17 cellular contexts compared by ENCODE assay signal in the genomic region with DNA sequence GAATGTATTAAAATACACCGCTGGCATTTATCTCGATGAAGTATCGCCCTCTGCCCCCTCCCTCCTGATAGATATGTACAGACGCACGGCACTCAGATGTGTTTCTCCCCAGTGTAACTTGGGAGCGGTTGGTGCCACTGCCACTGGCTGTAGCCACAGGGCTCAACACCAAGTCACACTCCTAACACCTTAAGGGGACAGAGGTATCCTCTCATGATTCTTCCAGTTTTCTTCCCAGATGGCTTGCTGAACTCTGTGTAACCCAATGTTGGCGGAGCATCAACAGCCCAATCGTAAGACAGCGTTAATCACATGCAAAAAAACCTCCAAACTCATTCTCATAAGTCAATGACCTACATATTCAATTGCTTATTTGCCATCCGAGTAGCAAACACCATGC. TPM values are rescaled to one million over a fixed set of nuclear protein-coding genes. Genes with fewer than 3 reads are reported as not detected.
DNase-seq lines count a peak whose midpoint lies in the region; ATAC-seq and TF ChIP-seq lines count a peak whose summit lies in the region.
"Had no signal": no experiment of that assay in that cellular context is flagged by ENCODE, and none has a peak within 500 bp of the region (broad histone marks: within the 10 kb centered on the region; RNA-seq: fewer than 3 reads in every experiment).

No MANE protein-coding gene starts in this region.

- H3K9me3 Mint-ChIP-seq in chondrocyte (ENCODE audit: low read depth) = no peaks in the 10 kb centered on the region
- no peaks in the 10 kb centered on the region for H3K9me3 Mint-ChIP-seq in progenitor cell of endocrine pancreas (ENCODE audit: low read depth)
- H3K9me3 Mint-ChIP-seq: H9 had no signal

- CTCF ChIA-PET in IMR-90 (lab: Yijun Ruan, JAX) = no interaction called here

- no peak overlapping the region for H2BK5ac ChIP-seq in IMR-90 (ENCODE audit: low read depth, low read length, poor library complexity, severe bottlenecking)

- in situ Hi-C loops in IMR-90 (cut with MboI; ENCODE audit: low sequenced_read_pairs) (no loop called here), gastrocnemius medialis (cut with MboI; ENCODE audit: low sequenced_read_pairs in 4 of 4) (no loop called here)

- peaks cover 64% of the 10 kb centered on the region for H3K4me1 Mint-ChIP-seq in chondrocyte (ENCODE audit: low read depth)
- H3K4me1 Mint-ChIP-seq in progenitor cell of endocrine pancreas (ENCODE audit: low read depth) = peaks cover 53% of the 10 kb centered on the region

- H3K9ac ChIP-seq in IMR-90 (ENCODE audit: low read depth, low read length) = no peak overlapping the region

- H2AFZ ChIP-seq in IMR-90 (replicated peaks; ENCODE audit: low read length, poor library complexity) = no peak overlapping the region

- H3K27me3 Mint-ChIP-seq in chondrocyte (ENCODE audit: low read depth) (no peaks in the 10 kb centered on the region), progenitor cell of endocrine pancreas (no peaks in the 10 kb centered on the region)

- H4K20me1 ChIP-seq in IMR-90 (ENCODE audit: insufficient read depth, low read length) = peaks cover 95% of the 10 kb centered on the region

- no peak overlapping the region for H3K56ac ChIP-seq in IMR-90 (ENCODE audit: extremely low read depth, insufficient read depth, low read length)

- H3K4me3 Mint-ChIP-seq in chondrocyte (ENCODE audit: unreplicated experiment) = no peak overlapping the region
- no peak overlapping the region for H3K4me3 Mint-ChIP-seq in progenitor cell of endocrine pancreas (ENCODE audit: low read depth)
- H3K4me3 Mint-ChIP-seq: H9 had no signal

- no peak overlapping the region for H2BK15ac ChIP-seq in IMR-90 (ENCODE audit: low read depth, low read length)

- no peak overlapping the region for H4K8ac ChIP-seq in IMR-90 (ENCODE audit: low read depth in 2 of 2, low read length in 2 of 2)

- H3K27me3 ChIP-seq in IMR-90 (ENCODE audit: control insufficient read depth, insufficient read depth, low read length) = no peaks in the 10 kb centered on the region
- no peaks in the 10 kb centered on the region for H3K27me3 ChIP-seq in right cardiac atrium (ENCODE audit: control insufficient read depth, insufficient read depth)
- no peaks in the 10 kb centered on the region for H3K27me3 ChIP-seq in gastrocnemius medialis

- TF ChIP-seq POLR2A in IMR-90 (IDR thresholded peaks at IDR 0.05; ENCODE audit: low read depth, low read length) = no peak
- peak; percentile 35 to 70 for TF ChIP-seq POLR2A in gastrocnemius medialis (IDR thresholded peaks at IDR 0.05)

- DNase-seq in IMR-90 = peak; percentile 32
- peak; percentile 13 for DNase-seq in chondrocyte (ENCODE audit: low spot score)
- DNase-seq in right cardiac atrium = peak in 2 of 3 donors; percentile 27 to 40
- peak; percentile 73 to 79 for DNase-seq in gastrocnemius medialis
- no peak for DNase-seq in CD1c-positive myeloid dendritic cell (ENCODE audit: extremely low spot score)
- DNase-seq in activated CD4-positive, alpha-beta T cell treated with anti-CD3 and anti-CD28 coated beads, Interleukin-2, amount 50 U/mL, for 1 hour = no peak
- DNase-seq in EL = no peak
- DNase-seq in progenitor cell of endocrine pancreas (ENCODE audit: low spot score, unreplicated experiment) = no peak
- DNase-seq: activated CD8-positive, alpha-beta memory T cell treated with anti-CD3 and anti-CD28 coated beads for 24 hours; activated effector memory CD4-positive, alpha-beta T cell treated with Interleukin-2 at 50 U/mL for 16 hours; DMS79; effector CD8-positive, alpha-beta T cell; H9; head of caudate nucleus; KBM-7; NCI-H226; SW 1271 had no signal

- no peak overlapping the region for H2AK5ac ChIP-seq in IMR-90 (ENCODE audit: low read depth, low read length)

- H4K5ac ChIP-seq in IMR-90 (ENCODE audit: low read depth, low read length) = no peak overlapping the region

- dilution Hi-C loops in IMR-90 (cut with HindIII; ENCODE audit: low sequenced_read_pairs, unreplicated experiment) = no loop called here

- no peak overlapping the region for H2BK20ac ChIP-seq in IMR-90 (ENCODE audit: low read depth, low read length)

- BruUV-seq in IMR-90 (replicated peaks; lab: Mats Ljungman, UMichigan) = no TSS peak

- H3K36me3 ChIP-seq in IMR-90 (ENCODE audit: control insufficient read depth, insufficient read depth, low read length) (peaks cover 25% of the 10 kb centered on the region), gastrocnemius medialis (no peaks in the 10 kb centered on the region)

- no peak overlapping the region for H3K23ac ChIP-seq in IMR-90 (ENCODE audit: low read depth, low read length)

- H3K4me3 ChIP-seq in IMR-90 (ENCODE audit: insufficient read depth, low read depth, low read length) = no peak overlapping the region
- H3K4me3 ChIP-seq in right cardiac atrium (ENCODE audit: low read length) = no peak overlapping the region
- peak overlapping the region; percentile 34 to 50 (median 45) for H3K4me3 ChIP-seq in gastrocnemius medialis

- no peak overlapping the region for H2AK9ac ChIP-seq in IMR-90 (replicated peaks; ENCODE audit: low read depth, low read length, poor library complexity)

- H3K4me1 ChIP-seq in IMR-90 (ENCODE audit: control insufficient read depth, insufficient read depth, low read length) (peaks cover 25% of the 10 kb centered on the region), right cardiac atrium (ENCODE audit: control insufficient read depth, insufficient read depth, low read length) (peaks cover 34% of the 10 kb centered on the region), gastrocnemius medialis (peaks cover 95 to 99% of the 10 kb centered on the region in 2 donors)

- TF ChIP-seq CTCF in IMR-90 (conservative IDR thresholded peaks at IDR 0.05; ENCODE audit: low read depth, low read length) = no peak
- TF ChIP-seq CTCF in chondrocyte (IDR thresholded peaks at IDR 0.05) = no peak
- TF ChIP-seq CTCF in gastrocnemius medialis (IDR thresholded peaks at IDR 0.05 in 4 of 5, conservative IDR thresholded peaks at IDR 0.05 in 1 of 5) = no peak
- TF ChIP-seq CTCF in progenitor cell of endocrine pancreas (IDR thresholded peaks at IDR 0.05; ENCODE audit: unreplicated experiment) = no peak

- H3K4me2 ChIP-seq in IMR-90 (ENCODE audit: low read depth, low read length) = no peak overlapping the region; the same call in 1 of the 2 replicates

- TF ChIP-seq RAD21 in IMR-90 (IDR thresholded peaks at IDR 0.05; ENCODE audit: low read length) = no peak

- H3K18ac ChIP-seq in IMR-90 (ENCODE audit: low read depth, low read length) = no peak overlapping the region

- intact Hi-C loops in IMR-90 (cut with micrococcal nuclease) = no loop called here
- intact Hi-C loops in right cardiac atrium (cut with DNase I) = no loop called here
- intact Hi-C loops in gastrocnemius medialis (cut with DNase I; ENCODE audit: low total_unique reads) = loop anchor here (2.0 kb wide), 1 partner anchor 40 kb away; no protein-coding TSS in a partner anchor

- 47% methylated on average over 3 of the region's 10 CpGs; no CpG with 5 or more reads in 1 of the 2 experiments for WGBS in IMR-90 (ENCODE audit: extremely low coverage in 2 of 2, insufficient read length in 1 of 2), 2 experiments
- 42% methylated on average over 10 of the region's 10 CpGs for WGBS in right cardiac atrium

- no peak overlapping the region for H2BK120ac ChIP-seq in IMR-90 (ENCODE audit: low read depth, low read length)

- H3K36me3 Mint-ChIP-seq in chondrocyte (ENCODE audit: low read depth) = peaks cover 3% of the 10 kb centered on the region
- H3K36me3 Mint-ChIP-seq in progenitor cell of endocrine pancreas (ENCODE audit: insufficient read depth) = peaks cover 24% of the 10 kb centered on the region

- POLR2A ChIA-PET in IMR-90 (lab: Charles Lee; ENCODE audit: unreplicated experiment) = no interaction called here

- H3K27ac Mint-ChIP-seq in chondrocyte (ENCODE audit: unreplicated experiment) (peak overlapping the region; percentile 49), progenitor cell of endocrine pancreas (no peak overlapping the region)

- ATAC-seq in IMR-90 (ENCODE audit: low read depth) (no peak), right cardiac atrium (peak; percentile 18 to 22), gastrocnemius medialis (peak; percentile 34 to 52)

- H3K4ac ChIP-seq in IMR-90 (ENCODE audit: low read depth, low read length) = no peak overlapping the region

- H3K79me1 ChIP-seq in IMR-90 (ENCODE audit: low read depth in 1 of 2, low read length in 2 of 2) = peaks cover 58 to 93% of the 10 kb centered on the region in 2 experiments

- H3K9me3 ChIP-seq in IMR-90 (ENCODE audit: control insufficient read depth, insufficient read depth, low read length) (no peaks in the 10 kb centered on the region), right cardiac atrium (ENCODE audit: control insufficient read depth, low read length) (no peaks in the 10 kb centered on the region), gastrocnemius medialis (no peaks in the 10 kb centered on the region)

- H3K27ac ChIP-seq in IMR-90 (ENCODE audit: insufficient read depth, low read length) (peak overlapping the region; percentile 5; the same call in 1 of the 2 replicates), right cardiac atrium (ENCODE audit: low read length) (peak overlapping the region; percentile 61), gastrocnemius medialis (peak overlapping the region; percentile 91 to 97 (median 97))

- no peak overlapping the region for H4K91ac ChIP-seq in IMR-90 (ENCODE audit: insufficient read depth, low read depth, low read length)

- peaks cover 60% of the 10 kb centered on the region for H3K9me1 ChIP-seq in IMR-90 (ENCODE audit: insufficient read depth, low read length)

- peak overlapping the region; percentile 2; the same call in 1 of the 2 replicates for H3K14ac ChIP-seq in IMR-90 (replicated peaks; ENCODE audit: low read depth, low read length)

TF ChIP-seq in IMR-90, 13 proteins besides CTCF, POLR2A, EP300 and RAD21 (continues in another document):
- no peak for TF ChIP-seq MAZ (IDR thresholded peaks at IDR 0.05; ENCODE audit: borderline replicate concordance, low read depth, low read length)
- TF ChIP-seq, protein P1, sequence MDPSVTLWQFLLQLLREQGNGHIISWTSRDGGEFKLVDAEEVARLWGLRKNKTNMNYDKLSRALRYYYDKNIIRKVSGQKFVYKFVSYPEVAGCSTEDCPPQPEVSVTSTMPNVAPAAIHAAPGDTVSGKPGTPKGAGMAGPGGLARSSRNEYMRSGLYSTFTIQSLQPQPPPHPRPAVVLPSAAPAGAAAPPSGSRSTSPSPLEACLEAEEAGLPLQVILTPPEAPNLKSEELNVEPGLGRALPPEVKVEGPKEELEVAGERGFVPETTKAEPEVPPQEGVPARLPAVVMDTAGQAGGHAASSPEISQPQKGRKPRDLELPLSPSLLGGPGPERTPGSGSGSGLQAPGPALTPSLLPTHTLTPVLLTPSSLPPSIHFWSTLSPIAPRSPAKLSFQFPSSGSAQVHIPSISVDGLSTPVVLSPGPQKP (IDR thresholded peaks at IDR 0.05; ENCODE audit: borderline replicate concordance, low read depth, low read length) = no peak

RNA-seq across cellular contexts. Expression of a gene that starts 35.5 kb away (rescaled TPM):
- total RNA-seq in IMR-90 (2012; rRNA removed) (74.2 and 81.0 TPM in 2 replicates), chondrocyte (62.6 to 90.6 TPM (median 86.4 TPM) in 3 replicates), right cardiac atrium (10 to 100 TPM; 36.6 to 38.7 (median 38.0) TPM), gastrocnemius medialis (10 to 100 TPM; 13.9 to 36.7 (median 21.1) TPM), progenitor cell of endocrine pancreas (182 and 183 TPM in 2 replicates)
- polyA plus RNA-seq in IMR-90 (2012; rRNA removed) (80.2 and 86.6 TPM in 2 replicates), right cardiac atrium (16.6 TPM)
- 63.0 and 104 TPM in 2 replicates for polyA plus RNA-seq in IMR-90 (2012; cell fraction: cytosol; rRNA removed)
- polyA plus RNA-seq in IMR-90 (2012; cell fraction: nucleus; rRNA removed; ENCODE audit: low replicate concordance) = 167 and 220 TPM in 2 replicates

Comparison
In these comparisons a context has a peak if more than half of its experiments do, and no peak if none do; other contexts are left out.
1. DNase-seq: peak in IMR-90 (single experiment), chondrocyte (single experiment), right cardiac atrium (2 of 3) and gastrocnemius medialis (2 of 2); none in CD1c-positive myeloid dendritic cell (single experiment), activated CD4-positive, alpha-beta T cell treated with anti-CD3 and anti-CD28 coated beads, Interleukin-2, amount 50 U/mL, for 1 hour (single experiment), EL (single experiment) and progenitor cell of endocrine pancreas (single experiment).
2. H3K27ac ChIP-seq: peak in every context shown above with its lines; median percentile 97 in gastrocnemius medialis; 61 in right cardiac atrium; 5 in IMR-90.
3. H3K4me3 ChIP-seq: peak in gastrocnemius medialis (4 of 4); none in IMR-90 (single experiment) and right cardiac atrium (single experiment).